Comparison of ENCODE assay signal across 15 cellular contexts in the genomic region with DNA sequence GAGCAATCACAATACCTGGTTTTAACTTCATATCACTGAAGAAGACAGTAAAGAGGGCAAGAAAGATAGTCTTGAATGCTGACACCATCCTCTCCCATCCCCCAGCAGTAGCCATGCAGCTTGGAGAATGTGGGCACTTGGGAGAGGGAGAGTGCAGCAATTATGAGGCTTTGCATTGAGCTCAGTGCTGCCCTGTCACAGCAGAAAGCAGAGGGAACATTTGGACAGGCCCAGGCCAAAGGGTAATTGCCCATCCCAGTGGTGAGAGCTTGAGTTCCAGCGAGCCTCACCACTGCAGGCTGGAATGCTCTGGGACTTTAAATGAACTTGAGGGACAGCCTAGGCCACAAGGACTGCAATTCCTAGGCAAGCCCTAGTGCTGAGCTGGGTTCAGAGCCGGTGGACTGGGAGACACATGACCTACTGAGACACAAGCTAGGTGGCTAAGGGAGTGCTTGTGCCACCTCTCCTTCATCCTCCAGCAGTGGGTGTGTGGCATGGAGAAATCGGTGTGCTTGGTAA. TPM values are rescaled to one million over a fixed set of nuclear protein-coding genes. Genes with fewer than 3 reads are reported as not detected.
"Had no signal": no experiment of that assay in that cellular context is flagged by ENCODE, and none has a peak within 500 bp of the region (broad histone marks: within the 10 kb centered on the region; RNA-seq: fewer than 3 reads in every experiment).

No MANE protein-coding gene starts in this region.

- H3K4me1 ChIP-seq: foreskin keratinocyte, uterus had no signal

- H3K9me3 ChIP-seq: uterus had no signal

- H3K27me3 ChIP-seq: foreskin keratinocyte, uterus had no signal

- H3K36me3 ChIP-seq: uterus had no signal

- FAIRE-seq: endothelial cell of umbilical vein, keratinocyte had no signal

- H3K4me3 ChIP-seq: coronary artery, uterus had no signal

- ATAC-seq: foreskin keratinocyte; naive thymus-derived CD4-positive, alpha-beta T cell had no signal

- DNase-seq: effector CD4-positive, alpha-beta T cell; endodermal cell; erythroblast; foreskin keratinocyte; immature natural killer cell; mesendoderm; naive thymus-derived CD4-positive, alpha-beta T cell; stimulated activated CD4-positive, alpha-beta T cell treated with anti-CD3 and anti-CD28 coated beads, Interleukin-15, amount 100 ng/mL, for 24 hours; stimulated activated CD4-positive, alpha-beta T cell treated with anti-CD3 and anti-CD28 coated beads, Interleukin-1b, Interleukin-23, amount 100 ng/mL, for 48 hours; stimulated activated CD4-positive, alpha-beta T cell treated with anti-CD3 and anti-CD28 coated beads, Interleukin-4, amount 100 ng/mL, for 24 hours; stimulated activated naive CD4-positive, alpha-beta T cell; uterus had no signal

- H3K27ac ChIP-seq: coronary artery, foreskin keratinocyte, uterus had no signal

RNA-seq across cellular contexts. Expression of a gene that starts 36.3 kb away (rescaled TPM):
- polyA plus RNA-seq: immature natural killer cell had no signal
